ENCODE assay signal across 23 cellular contexts in the genomic region with DNA sequence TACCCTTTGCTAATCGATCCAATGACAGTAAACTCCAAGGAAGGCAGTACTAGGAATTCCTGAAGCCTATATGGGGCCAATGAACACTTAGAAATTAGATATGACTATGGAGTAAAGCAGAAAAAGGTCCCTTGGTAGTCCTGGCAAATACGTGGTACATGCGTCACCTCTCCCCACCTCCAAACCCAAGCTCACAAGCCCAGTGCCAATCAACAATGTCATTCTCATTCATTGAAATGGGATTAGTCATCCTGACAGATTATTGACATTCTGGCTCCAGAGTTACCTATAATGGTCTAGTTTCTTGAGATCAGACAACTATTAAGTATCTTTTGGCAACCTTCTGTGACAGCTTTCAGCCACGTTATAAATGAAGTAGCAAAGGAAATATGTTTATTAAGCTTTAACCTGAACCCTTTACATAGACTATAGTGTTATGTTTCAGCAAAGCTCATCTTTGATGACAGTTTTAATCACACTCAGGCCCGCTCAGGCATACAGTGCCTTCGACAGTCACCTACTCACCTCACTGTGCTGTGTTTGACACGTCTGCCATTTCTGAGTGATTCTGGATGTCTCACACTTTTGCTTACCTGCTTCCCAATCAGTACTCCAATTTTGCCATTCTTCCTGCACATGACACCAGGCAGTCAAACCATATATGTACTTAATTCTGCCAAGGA.
"Had no signal": no experiment of that assay in that cellular context is flagged by ENCODE, and none has a peak within 500 bp of the region (broad histone marks: within the 10 kb centered on the region; RNA-seq: fewer than 3 reads in every experiment).

No MANE protein-coding gene starts in this region.

- H3K4me1 Mint-ChIP-seq: neural progenitor cell had no signal

- H3K9me3 Mint-ChIP-seq: immature natural killer cell, neural progenitor cell had no signal

- H3K9me3 ChIP-seq: left lung, right lobe of liver, thyroid gland, upper lobe of right lung had no signal

- H3K9ac ChIP-seq: neural progenitor cell had no signal

- H3K27ac ChIP-seq: hepatocyte, left lung, neural progenitor cell, right lobe of liver, thyroid gland, upper lobe of right lung, WERI-Rb-1 had no signal

- H3K36me3 Mint-ChIP-seq: activated naive CD8-positive, alpha-beta T cell treated with anti-CD3 and anti-CD28 coated beads for 36 hours; immature natural killer cell; neural progenitor cell had no signal

- FAIRE-seq: astrocyte, TTC549 had no signal

- H3K4me1 ChIP-seq: neural progenitor cell, right lobe of liver, thyroid gland, upper lobe of right lung had no signal

- H3K79me2 ChIP-seq: hepatocyte had no signal

- H3K36me3 ChIP-seq: left lung, neural progenitor cell, right lobe of liver, thyroid gland, upper lobe of right lung, WERI-Rb-1 had no signal

- H3K4me3 Mint-ChIP-seq: activated naive CD8-positive, alpha-beta T cell treated with anti-CD3 and anti-CD28 coated beads for 36 hours; immature natural killer cell; naive thymus-derived CD4-positive, alpha-beta T cell; neural progenitor cell had no signal

- H3K4me2 ChIP-seq: hepatocyte, neural progenitor cell had no signal

- H3K4me3 ChIP-seq: hepatocyte, left lung, lung, neural progenitor cell, right lobe of liver, skin epidermis, thyroid gland, upper lobe of right lung had no signal

- H3K27me3 ChIP-seq: left lung, neural progenitor cell, right lobe of liver, thyroid gland, upper lobe of right lung had no signal

- H3K27me3 Mint-ChIP-seq: activated naive CD8-positive, alpha-beta T cell treated with anti-CD3 and anti-CD28 coated beads for 36 hours had no signal

- H3K27ac Mint-ChIP-seq: activated naive CD8-positive, alpha-beta T cell treated with anti-CD3 and anti-CD28 coated beads for 36 hours; immature natural killer cell; naive thymus-derived CD4-positive, alpha-beta T cell; neural progenitor cell had no signal

- H2AFZ ChIP-seq: hepatocyte, neural progenitor cell had no signal

- DNase-seq: activated CD4-positive, alpha-beta T cell treated with anti-CD3 and anti-CD28 coated beads for 1 hour; activated naive CD8-positive, alpha-beta T cell treated with anti-CD3 and anti-CD28 coated beads for 36 hours; activated T-cell treated with anti-CD3 and anti-CD28 coated beads, Interleukin-2, amount 50 U/mL, for 1 hour; central memory CD4-positive, alpha-beta T cell; dermis blood vessel endothelial cell; effector CD8-positive, alpha-beta T cell; glutamatergic neuron; left lung; naive thymus-derived CD4-positive, alpha-beta T cell; posterior cingulate gyrus; right lobe of liver; stimulated activated CD4-positive, alpha-beta T cell treated with anti-CD3 and anti-CD28 coated beads, Interleukin-2, amount 100 ng/mL, for 24 hours; stimulated activated naive CD4-positive, alpha-beta T cell; thyroid gland; upper lobe of right lung; WERI-Rb-1 had no signal
